Comparison of ENCODE assay signal across 1 cellular context in the genomic region with DNA sequence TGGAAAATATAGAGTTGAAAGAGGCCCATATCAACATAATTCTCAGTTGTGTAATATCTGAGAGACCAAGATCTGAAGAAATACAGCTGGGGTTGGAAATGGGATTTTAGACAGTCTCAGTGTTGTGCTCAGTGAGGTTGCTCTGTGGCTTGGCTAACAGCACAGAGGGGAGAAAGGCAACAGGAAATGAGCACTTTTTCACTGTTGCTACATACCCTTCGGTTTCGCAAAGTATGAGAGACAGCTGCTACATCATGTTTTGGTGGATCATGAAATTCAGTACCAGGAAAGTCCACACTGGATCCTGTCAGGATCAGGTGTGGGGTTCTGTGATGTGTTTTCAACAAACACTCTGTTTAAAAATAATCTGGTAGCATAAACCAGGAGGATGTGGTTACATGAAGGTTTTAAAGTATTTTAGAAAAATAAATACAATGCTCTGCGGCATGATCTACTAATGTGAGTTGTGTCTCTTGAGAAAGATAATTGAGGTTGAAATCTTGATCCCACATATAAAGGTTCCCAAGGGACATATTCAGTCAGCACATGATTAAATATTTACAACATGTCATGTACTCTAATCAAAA.
TF ChIP-seq lines count a peak whose summit lies in the region.

No MANE protein-coding gene starts in this region.

TF ChIP-seq in SK-N-SH treated with all-trans-retinoic acid at 6 μM for 48 hours, 23 proteins besides CTCF, POLR2A, EP300 and RAD21 (continued from another document):
- TF ChIP-seq, protein P1, sequence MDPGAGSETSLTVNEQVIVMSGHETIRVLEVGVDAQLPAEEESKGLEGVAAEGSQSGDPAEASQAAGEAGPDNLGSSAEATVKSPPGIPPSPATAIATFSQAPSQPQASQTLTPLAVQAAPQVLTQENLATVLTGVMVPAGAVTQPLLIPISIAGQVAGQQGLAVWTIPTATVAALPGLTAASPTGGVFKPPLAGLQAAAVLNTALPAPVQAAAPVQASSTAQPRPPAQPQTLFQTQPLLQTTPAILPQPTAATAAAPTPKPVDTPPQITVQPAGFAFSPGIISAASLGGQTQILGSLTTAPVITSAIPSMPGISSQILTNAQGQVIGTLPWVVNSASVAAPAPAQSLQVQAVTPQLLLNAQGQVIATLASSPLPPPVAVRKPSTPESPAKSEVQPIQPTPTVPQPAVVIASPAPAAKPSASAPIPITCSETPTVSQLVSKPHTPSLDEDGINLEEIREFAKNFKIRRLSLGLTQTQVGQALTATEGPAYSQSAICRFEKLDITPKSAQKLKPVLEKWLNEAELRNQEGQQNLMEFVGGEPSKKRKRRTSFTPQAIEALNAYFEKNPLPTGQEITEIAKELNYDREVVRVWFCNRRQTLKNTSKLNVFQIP (CRISPR knock-in tag; IDR thresholded peaks at IDR 0.05; ENCODE audit: borderline replicate concordance, low read depth), result no peak
- TF ChIP-seq ZNF70 (CRISPR knock-in tag; IDR thresholded peaks at IDR 0.05), result no peak
- no peak for TF ChIP-seq PPARA (CRISPR knock-in tag; IDR thresholded peaks at IDR 0.05; ENCODE audit: borderline replicate concordance)
- TF ChIP-seq RARB (CRISPR knock-in tag; IDR thresholded peaks at IDR 0.05), result no peak
- TF ChIP-seq TCF4 (CRISPR knock-in tag; IDR thresholded peaks at IDR 0.05; ENCODE audit: borderline replicate concordance), result no peak
- no peak for TF ChIP-seq ARNTL (CRISPR knock-in tag; IDR thresholded peaks at IDR 0.05; ENCODE audit: borderline replicate concordance, low read depth)
- TF ChIP-seq CSDC2 (CRISPR knock-in tag; IDR thresholded peaks at IDR 0.05), result no peak
- TF ChIP-seq SNAI2 (CRISPR knock-in tag; IDR thresholded peaks at IDR 0.05), result no peak
- TF ChIP-seq, protein P2, sequence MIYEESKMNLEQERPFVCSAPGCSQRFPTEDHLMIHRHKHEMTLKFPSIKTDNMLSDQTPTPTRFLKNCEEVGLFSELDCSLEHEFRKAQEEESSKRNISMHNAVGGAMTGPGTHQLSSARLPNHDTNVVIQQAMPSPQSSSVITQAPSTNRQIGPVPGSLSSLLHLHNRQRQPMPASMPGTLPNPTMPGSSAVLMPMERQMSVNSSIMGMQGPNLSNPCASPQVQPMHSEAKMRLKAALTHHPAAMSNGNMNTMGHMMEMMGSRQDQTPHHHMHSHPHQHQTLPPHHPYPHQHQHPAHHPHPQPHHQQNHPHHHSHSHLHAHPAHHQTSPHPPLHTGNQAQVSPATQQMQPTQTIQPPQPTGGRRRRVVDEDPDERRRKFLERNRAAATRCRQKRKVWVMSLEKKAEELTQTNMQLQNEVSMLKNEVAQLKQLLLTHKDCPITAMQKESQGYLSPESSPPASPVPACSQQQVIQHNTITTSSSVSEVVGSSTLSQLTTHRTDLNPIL (CRISPR knock-in tag; IDR thresholded peaks at IDR 0.05; ENCODE audit: low read depth), result no peak
